In genomic region chr15:93073465-93073952, GRCh38 we compare ENCODE assay signal across 8 cellular contexts. TPM values are rescaled to one million over a fixed set of nuclear protein-coding genes. Genes with fewer than 3 reads are reported as not detected.
A peak's percentile ranks its signal among the peaks of the same experiment; 100 is the strongest.
DNase-seq lines count a peak whose midpoint lies in the region; ATAC-seq and TF ChIP-seq lines count a peak whose summit lies in the region.

No MANE protein-coding gene starts in this region.

- no peaks in the 10 kb centered on the region for H3F3A ChIP-seq in smooth muscle cell (ENCODE audit: low read depth)

- 50% methylated on average over 30 of the region's 30 CpGs for WGBS in smooth muscle cell (ENCODE audit: low lambda C conversion rate)

- H3K36me3 Mint-ChIP-seq in activated naive CD8-positive, alpha-beta T cell treated with anti-CD3 and anti-CD28 coated beads, Interleukin-2, amount 10 ng/mL, durations not matched to agents 7 days and 5 days: no peaks in the 10 kb centered on the region

- H3K36me3 ChIP-seq in HAP-1 (replicated peaks) (no peaks in the 10 kb centered on the region), iPS-18a (ENCODE audit: control insufficient read depth, low read depth, low read length) (no peaks in the 10 kb centered on the region), smooth muscle cell (ENCODE audit: low read depth) (no peaks in the 10 kb centered on the region)

- peak overlapping the region; percentile 25 for H3K9ac ChIP-seq in iPS-18a (ENCODE audit: low read length)
- no peak overlapping the region for H3K9ac ChIP-seq in smooth muscle cell (ENCODE audit: low read depth)

- peaks cover 60% of the 10 kb centered on the region for H3K27me3 Mint-ChIP-seq in activated naive CD8-positive, alpha-beta T cell treated with anti-CD3 and anti-CD28 coated beads, Interleukin-2, amount 10 ng/mL, durations not matched to agents 7 days and 5 days

- no peaks in the 10 kb centered on the region for H4K20me1 ChIP-seq in smooth muscle cell (ENCODE audit: low read depth)

- in situ Hi-C loops in HAP-1 (cut with MboI; ENCODE audit: low sequenced_read_pairs): no loop called here

- no peak overlapping the region for H3K27ac Mint-ChIP-seq in activated naive CD8-positive, alpha-beta T cell treated with anti-CD3 and anti-CD28 coated beads, Interleukin-2, amount 10 ng/mL, durations not matched to agents 7 days and 5 days

- H3K27me3 ChIP-seq in HAP-1 (ENCODE audit: low read depth) (no peaks in the 10 kb centered on the region), iPS-18a (ENCODE audit: control insufficient read depth, insufficient read depth, low read length) (peaks cover 21% of the 10 kb centered on the region), smooth muscle cell (ENCODE audit: low read depth) (peaks cover 71% of the 10 kb centered on the region)

- no peak for DNase-seq in HAP-1 (ENCODE audit: low spot score in 2 of 2)
- no peak for DNase-seq in activated naive CD8-positive, alpha-beta T cell treated with anti-CD3 and anti-CD28 coated beads, Interleukin-2, amount 10 ng/mL, durations not matched to agents 7 days and 5 days
- DNase-seq in smooth muscle cell (lab: John Stamatoyannopoulos, UW; ENCODE audit: unreplicated experiment): no peak
- no peak for DNase-seq in NCI-H187 (lab: John Stamatoyannopoulos, UW)
- no peak for DNase-seq in NCI-H146 (lab: John Stamatoyannopoulos, UW)
- DNase-seq in NCI-H226: no peak

- H3K27ac ChIP-seq in iPS-18a (ENCODE audit: low read length): no peak overlapping the region
- no peak overlapping the region for H3K27ac ChIP-seq in smooth muscle cell (ENCODE audit: low read depth)

- H3K4me1 Mint-ChIP-seq in activated naive CD8-positive, alpha-beta T cell treated with anti-CD3 and anti-CD28 coated beads, Interleukin-2, amount 10 ng/mL, durations not matched to agents 7 days and 5 days: peaks cover 9% of the 10 kb centered on the region

- peaks cover 20% of the 10 kb centered on the region for H3K4me1 ChIP-seq in HAP-1
- peaks cover 29% of the 10 kb centered on the region for H3K4me1 ChIP-seq in iPS-18a (ENCODE audit: control insufficient read depth, low read depth, low read length)
- H3K4me1 ChIP-seq in smooth muscle cell (ENCODE audit: low read depth): peaks cover 43% of the 10 kb centered on the region

- H3K79me2 ChIP-seq in smooth muscle cell (ENCODE audit: low read depth): no peaks in the 10 kb centered on the region

- no peaks in the 10 kb centered on the region for H3K9me3 Mint-ChIP-seq in activated naive CD8-positive, alpha-beta T cell treated with anti-CD3 and anti-CD28 coated beads, Interleukin-2, amount 10 ng/mL, durations not matched to agents 7 days and 5 days

- H3K4me3 ChIP-seq in HAP-1: peak overlapping the region; percentile 19
- peak overlapping the region; percentile 96 for H3K4me3 ChIP-seq in iPS-18a (ENCODE audit: low read length)
- peak overlapping the region; percentile 70 for H3K4me3 ChIP-seq in smooth muscle cell

- H3K4me3 Mint-ChIP-seq in activated naive CD8-positive, alpha-beta T cell treated with anti-CD3 and anti-CD28 coated beads, Interleukin-2, amount 10 ng/mL, durations not matched to agents 7 days and 5 days: peak overlapping the region; percentile 90

- POLR2A ChIA-PET in activated naive CD8-positive, alpha-beta T cell treated with anti-CD3 and anti-CD28 coated beads, Interleukin-2, amount 10 ng/mL, durations not matched to agents 7 days and 5 days (lab: Charles Lee): no interaction called here

- peak overlapping the region; percentile 72 for H2AFZ ChIP-seq in smooth muscle cell (ENCODE audit: low read depth)

- no peak for TF ChIP-seq CTCF in smooth muscle cell (IDR thresholded peaks at IDR 0.05; ENCODE audit: borderline replicate concordance, insufficient read depth, poor library complexity, severe bottlenecking)

- peak; percentile 76 for ATAC-seq in activated naive CD8-positive, alpha-beta T cell treated with anti-CD3 and anti-CD28 coated beads, Interleukin-2, amount 10 ng/mL, durations not matched to agents 7 days and 5 days (ENCODE audit: low read depth)
- ATAC-seq in GM18519 (IDR thresholded peaks at IDR 0.05; ENCODE audit: low FRiP score, unreplicated experiment): no peak

- peak overlapping the region; percentile 93 for H3K4me2 ChIP-seq in smooth muscle cell

- no peaks in the 10 kb centered on the region for H3K9me3 ChIP-seq in HAP-1
- no peaks in the 10 kb centered on the region for H3K9me3 ChIP-seq in iPS-18a (ENCODE audit: control insufficient read depth, low read depth, low read length)
- H3K9me3 ChIP-seq in smooth muscle cell (replicated peaks; ENCODE audit: low read depth): no peaks in the 10 kb centered on the region

RNA-seq across cellular contexts. Expression of gene RGMA, which starts 15.5 kb away (rescaled TPM):
- total RNA-seq in activated naive CD8-positive, alpha-beta T cell treated with anti-CD3 and anti-CD28 coated beads, Interleukin-2, amount 10 ng/mL, durations not matched to agents 7 days and 5 days: under 1 TPM in 1 of 2 experiments, not detected in 1; 0.30 TPM
- 0.04 TPM in 1 of 2 replicates, not detected in the other for total RNA-seq in smooth muscle cell
- polyA plus RNA-seq in smooth muscle cell: 0.35 and 0.72 TPM in 2 replicates

Comparison
In these comparisons a context has a peak if more than half of its experiments do, and no peak if none do; other contexts are left out.
1. H3K4me3 ChIP-seq: peak in every context shown above with its lines; median percentile 96 in iPS-18a; 70 in smooth muscle cell; 19 in HAP-1.